Comparison of ENCODE assay signal across 14 cellular contexts in the genomic region with DNA sequence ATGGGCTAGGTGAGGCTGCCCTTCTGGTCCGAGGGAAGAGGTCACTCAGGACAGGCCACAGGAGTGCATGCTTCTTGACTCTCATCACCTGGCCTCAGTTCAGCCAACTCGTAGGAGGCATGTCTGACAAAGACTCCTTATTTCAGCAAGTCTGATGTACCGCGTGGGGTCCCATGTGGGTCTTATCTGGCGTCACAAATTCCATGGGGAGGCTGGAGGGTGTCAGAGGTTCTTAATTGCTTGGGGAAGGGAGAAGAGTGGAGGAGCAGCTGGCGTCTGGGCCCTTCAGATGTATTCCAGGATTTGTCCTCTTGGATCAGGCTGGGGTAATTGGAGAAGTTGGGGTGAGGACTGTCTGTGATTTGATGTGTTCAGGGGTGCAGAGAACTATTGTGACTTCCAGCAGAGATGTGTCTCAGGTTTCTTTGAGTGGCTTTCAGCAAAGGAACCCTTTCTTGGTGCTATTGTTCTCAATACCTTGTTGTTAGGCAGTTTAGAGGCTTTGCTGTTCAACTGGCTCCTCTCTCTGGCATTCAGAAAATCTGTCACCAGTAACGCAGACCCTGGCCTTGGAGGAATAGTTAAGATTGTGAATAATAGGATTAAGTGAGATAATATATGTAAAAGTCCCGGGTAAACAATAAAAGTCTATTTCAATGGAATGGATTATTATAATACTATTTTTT.
DNase-seq lines count a peak whose midpoint lies in the region; ATAC-seq and TF ChIP-seq lines count a peak whose summit lies in the region.
"Had no signal": no experiment of that assay in that cellular context is flagged by ENCODE, and none has a peak within 500 bp of the region (broad histone marks: within the 10 kb centered on the region; RNA-seq: fewer than 3 reads in every experiment).

No MANE protein-coding gene starts in this region.

- H3K27ac Mint-ChIP-seq in activated CD4-positive, alpha-beta T cell treated with anti-CD3 and anti-CD28 coated beads, Interleukin-2, amount 10 ng/mL, durations not matched to agents 7 days and 5 days: peak overlapping the region; percentile 67
- peak overlapping the region; percentile 5 to 86 for H3K27ac Mint-ChIP-seq in activated naive CD4-positive, alpha-beta T cell treated with anti-CD3 and anti-CD28 coated beads, Interleukin-2, amount 50 U/mL, for 72 hours
- peak overlapping the region; percentile 9 for H3K27ac Mint-ChIP-seq in neural progenitor cell

- ATAC-seq in activated naive CD4-positive, alpha-beta T cell treated with anti-CD3 and anti-CD28 coated beads, Interleukin-2, amount 50 U/mL, for 72 hours: no peak
- ATAC-seq: foreskin keratinocyte had no signal

- H3K4me1 ChIP-seq in neural progenitor cell: peaks cover 43% of the 10 kb centered on the region
- H3K4me1 ChIP-seq in ascending aorta: peaks cover 12 to 75% of the 10 kb centered on the region in 2 donors
- H3K4me1 ChIP-seq: foreskin keratinocyte had no signal

- CTCF ChIA-PET in activated CD4-positive, alpha-beta T cell treated with anti-CD3 and anti-CD28 coated beads, Interleukin-2, amount 10 ng/mL, durations not matched to agents 7 days and 5 days (lab: Charles Lee): interaction anchor here (0.8 to 2.1 kb wide), 4 partner anchors 27 to 357 kb away, joined by 3 to 4 read pairs (median 4); no protein-coding TSS in a partner anchor

- no peak overlapping the region for H3K9ac ChIP-seq in neural progenitor cell

- no peak overlapping the region for H3K4me3 Mint-ChIP-seq in activated CD4-positive, alpha-beta T cell treated with anti-CD3 and anti-CD28 coated beads, Interleukin-2, amount 10 ng/mL, durations not matched to agents 7 days and 5 days
- no peak overlapping the region for H3K4me3 Mint-ChIP-seq in neural progenitor cell

- no peaks in the 10 kb centered on the region for H3K27me3 ChIP-seq in neural progenitor cell
- H3K27me3 ChIP-seq in ascending aorta: no peaks in the 10 kb centered on the region
- H3K27me3 ChIP-seq: cardiac muscle cell, foreskin keratinocyte had no signal

- no peak overlapping the region for H2AFZ ChIP-seq in neural progenitor cell (replicated peaks)

- H3K4me3 ChIP-seq in neural progenitor cell: no peak overlapping the region
- H3K4me3 ChIP-seq in ascending aorta: no peak overlapping the region
- H3K4me3 ChIP-seq: cardiac muscle cell had no signal

- peaks cover 93% of the 10 kb centered on the region for H3K4me1 Mint-ChIP-seq in activated CD4-positive, alpha-beta T cell treated with anti-CD3 and anti-CD28 coated beads, Interleukin-2, amount 10 ng/mL, durations not matched to agents 7 days and 5 days
- peaks cover 30% of the 10 kb centered on the region for H3K4me1 Mint-ChIP-seq in neural progenitor cell

- peak overlapping the region; percentile 58 for H3K4me2 ChIP-seq in neural progenitor cell

- peaks cover 6% of the 10 kb centered on the region for H3K79me2 ChIP-seq in neural progenitor cell (ENCODE audit: low read depth)

- peaks cover 42% of the 10 kb centered on the region for H3K36me3 Mint-ChIP-seq in activated CD4-positive, alpha-beta T cell treated with anti-CD3 and anti-CD28 coated beads, Interleukin-2, amount 10 ng/mL, durations not matched to agents 7 days and 5 days (ENCODE audit: low read depth)
- peaks cover 6 to 67% of the 10 kb centered on the region in 2 donors for H3K36me3 Mint-ChIP-seq in activated naive CD4-positive, alpha-beta T cell treated with anti-CD3 and anti-CD28 coated beads, Interleukin-2, amount 50 U/mL, for 72 hours
- peaks cover 3% of the 10 kb centered on the region for H3K36me3 Mint-ChIP-seq in neural progenitor cell

- H4K20me1 ChIP-seq in neural progenitor cell (ENCODE audit: low read depth): peaks cover 18% of the 10 kb centered on the region

- peak overlapping the region; percentile 59 for H3K27ac ChIP-seq in neural progenitor cell
- H3K27ac ChIP-seq in ascending aorta: no peak overlapping the region
- H3K27ac ChIP-seq: cardiac muscle cell, foreskin keratinocyte had no signal

- intact Hi-C loops in ascending aorta (cut with DNase I): loop anchor here (5.0 kb wide), 1 partner anchor 46 kb away; no protein-coding TSS in a partner anchor

- H3K9me3 ChIP-seq in neural progenitor cell (ENCODE audit: low read depth) (no peaks in the 10 kb centered on the region), ascending aorta (no peaks in the 10 kb centered on the region)

- POLR2A ChIA-PET in activated CD4-positive, alpha-beta T cell treated with anti-CD3 and anti-CD28 coated beads, Interleukin-2, amount 10 ng/mL, durations not matched to agents 7 days and 5 days (lab: Charles Lee): no interaction called here

- no peak for DNase-seq in activated CD4-positive, alpha-beta T cell treated with anti-CD3 and anti-CD28 coated beads, Interleukin-2, amount 10 ng/mL, durations not matched to agents 7 days and 5 days
- no peak for DNase-seq in activated CD4-positive, alpha-beta T cell treated with anti-CD3 and anti-CD28 coated beads for 4 hours
- peak; percentile 98 for DNase-seq in NCI-H2107 treated with DMSO at 0.1 percent for 48 hours (lab: John Stamatoyannopoulos, UW; ENCODE audit: unreplicated experiment)
- no peak for DNase-seq in activated naive CD4-positive, alpha-beta T cell treated with anti-CD3 and anti-CD28 coated beads, Interleukin-2, amount 50 U/mL, for 72 hours (ENCODE audit: low spot score in 2 of 2)
- peak; percentile 66 for DNase-seq in neural progenitor cell (ENCODE audit: low spot score)
- DNase-seq in ascending aorta (ENCODE audit: low spot score in 2 of 2): no peak
- DNase-seq in globus pallidus (ENCODE audit: low spot score): no peak
- DNase-seq in dermis blood vessel endothelial cell: no peak
- DNase-seq: activated effector memory CD4-positive, alpha-beta T cell treated with anti-CD3 and anti-CD28 coated beads, Interleukin-2, amount 50 U/mL, for 16 hours; foreskin keratinocyte; mammary epithelial cell; NCI-H1092; stimulated activated naive CD4-positive, alpha-beta T cell treated with Interleukin-2 at 50 U/mL for 16 hours had no signal

- H3K36me3 ChIP-seq in neural progenitor cell (no peaks in the 10 kb centered on the region), ascending aorta (no peaks in the 10 kb centered on the region)
- H3K36me3 ChIP-seq: cardiac muscle cell had no signal

- no peaks in the 10 kb centered on the region for H3K27me3 Mint-ChIP-seq in activated CD4-positive, alpha-beta T cell treated with anti-CD3 and anti-CD28 coated beads, Interleukin-2, amount 10 ng/mL, durations not matched to agents 7 days and 5 days
- H3K27me3 Mint-ChIP-seq in neural progenitor cell (ENCODE audit: insufficient read depth, low read depth): peaks cover 8% of the 10 kb centered on the region

- TF ChIP-seq CTCF in neural progenitor cell (IDR thresholded peaks at IDR 0.05) (no peak), ascending aorta (IDR thresholded peaks at IDR 0.05) (no peak)

- H3F3A ChIP-seq in neural progenitor cell (ENCODE audit: low read depth): peaks cover 13% of the 10 kb centered on the region

- peaks cover 11% of the 10 kb centered on the region for H3K9me3 Mint-ChIP-seq in activated CD4-positive, alpha-beta T cell treated with anti-CD3 and anti-CD28 coated beads, Interleukin-2, amount 10 ng/mL, durations not matched to agents 7 days and 5 days
- H3K9me3 Mint-ChIP-seq in activated naive CD4-positive, alpha-beta T cell treated with anti-CD3 and anti-CD28 coated beads, Interleukin-2, amount 50 U/mL, for 72 hours: no peaks in the 10 kb centered on the region
- H3K9me3 Mint-ChIP-seq in neural progenitor cell: peaks cover 2% of the 10 kb centered on the region

Comparison
In these comparisons a context has a peak if more than half of its experiments do, and no peak if none do; other contexts are left out.
1. DNase-seq: peak in NCI-H2107 treated with DMSO at 0.1 percent for 48 hours (single experiment) and neural progenitor cell (single experiment); none in activated CD4-positive, alpha-beta T cell treated with anti-CD3 and anti-CD28 coated beads, Interleukin-2, amount 10 ng/mL, durations not matched to agents 7 days and 5 days (single experiment), activated CD4-positive, alpha-beta T cell treated with anti-CD3 and anti-CD28 coated beads for 4 hours (0 of 2), activated naive CD4-positive, alpha-beta T cell treated with anti-CD3 and anti-CD28 coated beads, Interleukin-2, amount 50 U/mL, for 72 hours (0 of 2), ascending aorta (0 of 2), globus pallidus (single experiment) and dermis blood vessel endothelial cell (single experiment).
2. H3K27ac Mint-ChIP-seq: peak in every context shown above with its lines; median percentile 67 in activated CD4-positive, alpha-beta T cell treated with anti-CD3 and anti-CD28 coated beads, Interleukin-2, amount 10 ng/mL, durations not matched to agents 7 days and 5 days; 46 in activated naive CD4-positive, alpha-beta T cell treated with anti-CD3 and anti-CD28 coated beads, Interleukin-2, amount 50 U/mL, for 72 hours; 9 in neural progenitor cell.